In genomic region chr20:2130062-2130591, GRCh38 we compare ENCODE assay signal across 12 cellular contexts. TPM values are rescaled to one million over a fixed set of nuclear protein-coding genes. Genes with fewer than 3 reads are reported as not detected.
DNase-seq lines count a peak whose midpoint lies in the region; ATAC-seq lines count a peak whose summit lies in the region.
"Had no signal": no experiment of that assay in that cellular context is flagged by ENCODE, and none has a peak within 500 bp of the region (broad histone marks: within the 10 kb centered on the region; RNA-seq: fewer than 3 reads in every experiment).

No MANE protein-coding gene starts in this region.

- no peak for ATAC-seq in activated naive CD8-positive, alpha-beta T cell treated with anti-CD3 and anti-CD28 coated beads, Interleukin-2, amount 50 U/mL, for 24 hours
- ATAC-seq in activated T-helper 17 cell treated with anti-CD3 and anti-CD28 coated beads, Interleukin-2, amount 50 U/mL, for 72 hours (replicated peaks): peak; percentile 86
- peak; percentile 60 for ATAC-seq in stimulated activated effector memory CD8-positive, alpha-beta T cell treated with anti-CD3 and anti-CD28 coated beads, Interleukin-12 subunit alpha, Interleukin-12 subunit beta, amount 100 ng/mL, for 72 hours
- ATAC-seq in HG03025 (IDR thresholded peaks at IDR 0.05; ENCODE audit: low FRiP score, unreplicated experiment): no peak
- no peak for ATAC-seq in GM18520 (IDR thresholded peaks at IDR 0.05; ENCODE audit: unreplicated experiment)

- H3K9me3 Mint-ChIP-seq in activated naive CD8-positive, alpha-beta T cell (ENCODE audit: low read depth): no peaks in the 10 kb centered on the region
- no peaks in the 10 kb centered on the region for H3K9me3 Mint-ChIP-seq in activated naive CD8-positive, alpha-beta T cell treated with anti-CD3 and anti-CD28 coated beads, Interleukin-2, amount 50 U/mL, for 24 hours
- no peaks in the 10 kb centered on the region for H3K9me3 Mint-ChIP-seq in activated T-helper 17 cell treated with anti-CD3 and anti-CD28 coated beads, Interleukin-2, amount 50 U/mL, for 72 hours
- no peaks in the 10 kb centered on the region for H3K9me3 Mint-ChIP-seq in stimulated activated effector memory CD8-positive, alpha-beta T cell treated with anti-CD3 and anti-CD28 coated beads, Interleukin-12 subunit alpha, Interleukin-12 subunit beta, amount 100 ng/mL, for 72 hours
- H3K9me3 Mint-ChIP-seq: activated CD4-positive, alpha-beta T cell treated with anti-CD3 and anti-CD28 coated beads, Interleukin-2, amount 10 ng/mL, durations not matched to agents 7 days and 5 days; naive B cell had no signal

- H3K27ac Mint-ChIP-seq in activated naive CD8-positive, alpha-beta T cell: peak overlapping the region; percentile 66
- H3K27ac Mint-ChIP-seq in activated naive CD8-positive, alpha-beta T cell treated with anti-CD3 and anti-CD28 coated beads, Interleukin-2, amount 50 U/mL, for 24 hours: no peak overlapping the region
- H3K27ac Mint-ChIP-seq in activated T-helper 17 cell treated with anti-CD3 and anti-CD28 coated beads, Interleukin-2, amount 50 U/mL, for 72 hours: peak overlapping the region; percentile 59
- H3K27ac Mint-ChIP-seq in stimulated activated effector memory CD8-positive, alpha-beta T cell treated with anti-CD3 and anti-CD28 coated beads, Interleukin-12 subunit alpha, Interleukin-12 subunit beta, amount 100 ng/mL, for 72 hours: peak overlapping the region; percentile 48
- H3K27ac Mint-ChIP-seq: activated CD4-positive, alpha-beta T cell treated with anti-CD3 and anti-CD28 coated beads, Interleukin-2, amount 10 ng/mL, durations not matched to agents 7 days and 5 days had no signal

- DNase-seq in activated naive CD8-positive, alpha-beta T cell treated with anti-CD3 and anti-CD28 coated beads, Interleukin-2, amount 50 U/mL, for 24 hours: no peak
- DNase-seq in globus pallidus (ENCODE audit: low spot score) (peak; percentile 33), UCSD-AML1 (lab: John Stamatoyannopoulos, UW; ENCODE audit: unreplicated experiment) (no peak)
- DNase-seq in stimulated activated effector memory CD8-positive, alpha-beta T cell treated with anti-CD3 and anti-CD28 coated beads, Interleukin-12 subunit alpha, Interleukin-12 subunit beta, amount 100 ng/mL, for 72 hours (ENCODE audit: low spot score in 2 of 2): no peak
- DNase-seq: activated CD4-positive, alpha-beta T cell treated with anti-CD3 and anti-CD28 coated beads, Interleukin-2, amount 10 ng/mL, durations not matched to agents 7 days and 5 days; naive B cell; NCI-H187 treated with DMSO at 0.1 percent for 48 hours; T-helper 1 cell had no signal

- H3K4me3 Mint-ChIP-seq in activated naive CD8-positive, alpha-beta T cell: no peak overlapping the region
- H3K4me3 Mint-ChIP-seq in activated naive CD8-positive, alpha-beta T cell treated with anti-CD3 and anti-CD28 coated beads, Interleukin-2, amount 50 U/mL, for 24 hours: no peak overlapping the region
- H3K4me3 Mint-ChIP-seq in activated T-helper 17 cell treated with anti-CD3 and anti-CD28 coated beads, Interleukin-2, amount 50 U/mL, for 72 hours: peak overlapping the region; percentile 28
- no peak overlapping the region for H3K4me3 Mint-ChIP-seq in stimulated activated effector memory CD8-positive, alpha-beta T cell treated with anti-CD3 and anti-CD28 coated beads, Interleukin-12 subunit alpha, Interleukin-12 subunit beta, amount 100 ng/mL, for 72 hours
- H3K4me3 Mint-ChIP-seq: activated CD4-positive, alpha-beta T cell treated with anti-CD3 and anti-CD28 coated beads, Interleukin-2, amount 10 ng/mL, durations not matched to agents 7 days and 5 days had no signal

- no peaks in the 10 kb centered on the region for H3K27me3 Mint-ChIP-seq in activated naive CD8-positive, alpha-beta T cell
- H3K27me3 Mint-ChIP-seq in activated naive CD8-positive, alpha-beta T cell treated with anti-CD3 and anti-CD28 coated beads, Interleukin-2, amount 50 U/mL, for 24 hours: no peaks in the 10 kb centered on the region
- no peaks in the 10 kb centered on the region for H3K27me3 Mint-ChIP-seq in activated T-helper 17 cell treated with anti-CD3 and anti-CD28 coated beads, Interleukin-2, amount 50 U/mL, for 72 hours
- H3K27me3 Mint-ChIP-seq: activated CD4-positive, alpha-beta T cell treated with anti-CD3 and anti-CD28 coated beads, Interleukin-2, amount 10 ng/mL, durations not matched to agents 7 days and 5 days; naive B cell had no signal

- H3K36me3 Mint-ChIP-seq in activated naive CD8-positive, alpha-beta T cell: peaks cover 3% of the 10 kb centered on the region
- peaks cover 8% of the 10 kb centered on the region for H3K36me3 Mint-ChIP-seq in activated naive CD8-positive, alpha-beta T cell treated with anti-CD3 and anti-CD28 coated beads, Interleukin-2, amount 50 U/mL, for 24 hours (ENCODE audit: low read depth)
- peaks cover 31% of the 10 kb centered on the region for H3K36me3 Mint-ChIP-seq in activated T-helper 17 cell treated with anti-CD3 and anti-CD28 coated beads, Interleukin-2, amount 50 U/mL, for 72 hours (ENCODE audit: low read depth)
- H3K36me3 Mint-ChIP-seq in stimulated activated effector memory CD8-positive, alpha-beta T cell treated with anti-CD3 and anti-CD28 coated beads, Interleukin-12 subunit alpha, Interleukin-12 subunit beta, amount 100 ng/mL, for 72 hours: peaks cover 9% of the 10 kb centered on the region

- peaks cover 59% of the 10 kb centered on the region for H3K4me1 Mint-ChIP-seq in activated naive CD8-positive, alpha-beta T cell (ENCODE audit: low read depth)
- peaks cover 46% of the 10 kb centered on the region for H3K4me1 Mint-ChIP-seq in activated naive CD8-positive, alpha-beta T cell treated with anti-CD3 and anti-CD28 coated beads, Interleukin-2, amount 50 U/mL, for 24 hours
- H3K4me1 Mint-ChIP-seq in activated T-helper 17 cell treated with anti-CD3 and anti-CD28 coated beads, Interleukin-2, amount 50 U/mL, for 72 hours: peaks cover 39% of the 10 kb centered on the region
- peaks cover 70% of the 10 kb centered on the region for H3K4me1 Mint-ChIP-seq in stimulated activated effector memory CD8-positive, alpha-beta T cell treated with anti-CD3 and anti-CD28 coated beads, Interleukin-12 subunit alpha, Interleukin-12 subunit beta, amount 100 ng/mL, for 72 hours

RNA-seq across cellular contexts. Expression of gene STK35, which starts 28.5 kb away (rescaled TPM):
- 10 to 100 TPM; 23.1 to 25.9 TPM for total RNA-seq in activated T-helper 17 cell treated with anti-CD3 and anti-CD28 coated beads, Interleukin-2, amount 50 U/mL, for 72 hours

Comparison
In these comparisons a context has a peak if more than half of its experiments do, and no peak if none do; other contexts are left out.
1. ATAC-seq: peak in activated T-helper 17 cell treated with anti-CD3 and anti-CD28 coated beads, Interleukin-2, amount 50 U/mL, for 72 hours (single experiment) and stimulated activated effector memory CD8-positive, alpha-beta T cell treated with anti-CD3 and anti-CD28 coated beads, Interleukin-12 subunit alpha, Interleukin-12 subunit beta, amount 100 ng/mL, for 72 hours (single experiment); none in activated naive CD8-positive, alpha-beta T cell treated with anti-CD3 and anti-CD28 coated beads, Interleukin-2, amount 50 U/mL, for 24 hours (single experiment), HG03025 (single experiment) and GM18520 (single experiment).